In genomic region chr7:74101061-74101681, GRCh38 we compare ENCODE assay signal across 9 cellular contexts. TPM values are rescaled to one million over a fixed set of nuclear protein-coding genes. Genes with fewer than 3 reads are reported as not detected.
A peak's percentile ranks its signal among the peaks of the same experiment; 100 is the strongest.
DNase-seq lines count a peak whose midpoint lies in the region; ATAC-seq, FAIRE-seq and TF ChIP-seq lines count a peak whose summit lies in the region.
"Had no signal": no experiment of that assay in that cellular context is flagged by ENCODE, and none has a peak within 500 bp of the region (broad histone marks: within the 10 kb centered on the region; RNA-seq: fewer than 3 reads in every experiment).

No MANE protein-coding gene starts in this region.

- DNase-seq in Right ventricle myocardium superior, result no peak
- DNase-seq in cardiac septum (ENCODE audit: low spot score), result no peak
- peak in 2 of 4 experiments; percentile 42 to 48 for DNase-seq in K562 (ENCODE audit: extremely low read depth in 1 of 4, low spot score in 3 of 4)
- no peak for DNase-seq in vagina (ENCODE audit: extremely low spot score in 2 of 2)
- DNase-seq in T1000 (lab: John Stamatoyannopoulos, UW), result no peak
- DNase-seq in D721Med (ENCODE audit: insufficient read length, low spot score), result no peak
- DNase-seq in anterior cingulate cortex (lab: John Stamatoyannopoulos, UW), result no peak

- H3K27ac ChIP-seq in K562 (ENCODE audit: extremely low read depth, low read depth, low read length) (no peak overlapping the region), vagina (peak overlapping the region; percentile 88)

- H3K4me1 ChIP-seq in K562 (replicated peaks in 1 of 2; ENCODE audit: control insufficient read depth in 2 of 2, insufficient read depth in 2 of 2, low read length in 2 of 2), result peaks cover 7 to 14% of the 10 kb centered on the region in 2 experiments; a peak in 3 of 5 replicates
- peaks cover 26% of the 10 kb centered on the region for H3K4me1 ChIP-seq in vagina

- TF ChIP-seq POLR2A in K562 (conservative IDR thresholded peaks at IDR 0.05) (no peak), vagina (IDR thresholded peaks at IDR 0.05) (no peak)

- no peaks in the 10 kb centered on the region for H3K9me3 ChIP-seq in K562 (replicated peaks; ENCODE audit: control insufficient read depth, insufficient read depth, low read depth, low read length)
- H3K9me3 ChIP-seq in vagina, result no peaks in the 10 kb centered on the region

- H3K4me3 ChIP-seq in K562 (no peak overlapping the region), vagina (no peak overlapping the region)

- H3K79me2 ChIP-seq in K562 (ENCODE audit: control insufficient read depth, insufficient read depth, low read length), result no peaks in the 10 kb centered on the region

- no peaks in the 10 kb centered on the region for H3K9me1 ChIP-seq in K562 (ENCODE audit: control insufficient read depth, insufficient read depth, low read length)

- H3K9ac ChIP-seq in K562 (ENCODE audit: insufficient read depth in 1 of 2, low read depth in 2 of 2, low read length in 2 of 2), result peak overlapping the region in 1 of 2 experiments; percentile 21; a peak in 2 of 4 replicates

- H3K4me2 ChIP-seq in K562 (ENCODE audit: insufficient read depth, low read length), result 0 out of 2 replicates have a peak overlapping the region, but pooled peaks have one; percentile 26

- H3K36me3 ChIP-seq in K562 (ENCODE audit: control insufficient read depth, insufficient read depth, low read length) (peaks cover 75% of the 10 kb centered on the region; the same call in 2 of the 3 replicates), vagina (peaks cover 0 to 8% of the 10 kb centered on the region in 2 donors)

- intact Hi-C loops in Right ventricle myocardium superior (cut with DNase I), result no loop called here
- intact Hi-C loops in cardiac septum (cut with DNase I), result no loop called here
- intact Hi-C loops in K562 (cut with micrococcal nuclease), result no loop called here
- intact Hi-C loops in vagina (cut with DNase I), result no loop called here

- H2AFZ ChIP-seq in K562 (ENCODE audit: low read depth, low read length), result no peak overlapping the region

- peak; percentile 72 for ATAC-seq in Right ventricle myocardium superior (ENCODE audit: poor library complexity)
- ATAC-seq in HG03095 (IDR thresholded peaks at IDR 0.05; ENCODE audit: unreplicated experiment), result peak; percentile 89
- ATAC-seq in K562, result peak; percentile 69

- BruUV-seq in K562 (replicated peaks; lab: Mats Ljungman, UMichigan), result no TSS peak

- H4K20me1 ChIP-seq in K562 (replicated peaks; ENCODE audit: control insufficient read depth, insufficient read depth, low read length), result no peaks in the 10 kb centered on the region

- in situ Hi-C loops in K562 (cut with MboI), result no loop called here

- WGBS in K562 (ENCODE audit: insufficient coverage, low coverage, missing lambda C conversion rate), result 14% methylated on average over 8 of the region's 8 CpGs

- no peak for TF ChIP-seq RAD21 in K562 (CRISPR knock-in tag; conservative IDR thresholded peaks at IDR 0.05 in 1 of 2, IDR thresholded peaks at IDR 0.05 in 1 of 2)

- TF ChIP-seq CTCF in K562 (IDR thresholded peaks at IDR 0.05 in 2 of 3, conservative IDR thresholded peaks at IDR 0.05 in 1 of 3; ENCODE audit: insufficient read depth in 2 of 3, low read depth in 1 of 3, low read length in 3 of 3) (no peak), vagina (IDR thresholded peaks at IDR 0.05) (no peak), D721Med (IDR thresholded peaks at IDR 0.05; ENCODE audit: insufficient read depth, missing control alignments) (no peak)

- TF ChIP-seq EP300 in K562 (IDR thresholded peaks at IDR 0.05; ENCODE audit: low read length), result no peak

- FAIRE-seq in K562 (lab: Jason Lieb, UNC) (peak; percentile 48), D721Med (lab: Jason Lieb, UNC) (no peak)
- FAIRE-seq: astrocyte had no signal

- POLR2A ChIA-PET in K562 (lab: Yijun Ruan, JAX), result interaction anchor here (0.6 to 1.2 kb wide), 4 partner anchors 9 to 198 kb away, joined by 3 to 4 read pairs (median 3); no protein-coding TSS in a partner anchor

- H3K27me3 ChIP-seq in K562 (ENCODE audit: control insufficient read depth in 2 of 2, insufficient read depth in 2 of 2, low read length in 2 of 2) (no peaks in the 10 kb centered on the region), vagina (no peaks in the 10 kb centered on the region)

- CTCF ChIA-PET in K562 (lab: Yijun Ruan, JAX; ENCODE audit: low intra/inter-chr PET ratio), result interaction anchor here (0.7 kb wide), 1 partner anchor 75 kb away, joined by 3 read pairs; no protein-coding TSS in a partner anchor

TF ChIP-seq in K562, 482 proteins besides CTCF, POLR2A, EP300 and RAD21:
- peak; percentile 43; the same call in 1 of the 2 replicates for TF ChIP-seq ATF7 (IDR thresholded peaks at IDR 0.05)
- no peak for TF ChIP-seq GTF2A2 (tag; IDR thresholded peaks at IDR 0.05)
- no peak for TF ChIP-seq TEAD4 (IDR thresholded peaks at IDR 0.05; ENCODE audit: low read length)
- no peak for TF ChIP-seq TEAD4 (CRISPR knock-in tag; IDR thresholded peaks at IDR 0.05; ENCODE audit: borderline replicate concordance)
- TF ChIP-seq, protein P1, sequence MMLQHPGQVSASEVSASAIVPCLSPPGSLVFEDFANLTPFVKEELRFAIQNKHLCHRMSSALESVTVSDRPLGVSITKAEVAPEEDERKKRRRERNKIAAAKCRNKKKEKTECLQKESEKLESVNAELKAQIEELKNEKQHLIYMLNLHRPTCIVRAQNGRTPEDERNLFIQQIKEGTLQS (IDR thresholded peaks at IDR 0.05), result peak; percentile 30; the same call in 1 of the 2 replicates
- TF ChIP-seq, protein P1 (CRISPR knock-in tag; conservative IDR thresholded peaks at IDR 0.05), result no peak
- TF ChIP-seq CTBP1 (IDR thresholded peaks at IDR 0.05; ENCODE audit: borderline replicate concordance), result peak; percentile 64; the same call in 1 of the 2 replicates
- TF ChIP-seq CBFA2T3 (IDR thresholded peaks at IDR 0.05), result peak; percentile 13; the same call in 1 of the 2 replicates
- TF ChIP-seq, protein P2, sequence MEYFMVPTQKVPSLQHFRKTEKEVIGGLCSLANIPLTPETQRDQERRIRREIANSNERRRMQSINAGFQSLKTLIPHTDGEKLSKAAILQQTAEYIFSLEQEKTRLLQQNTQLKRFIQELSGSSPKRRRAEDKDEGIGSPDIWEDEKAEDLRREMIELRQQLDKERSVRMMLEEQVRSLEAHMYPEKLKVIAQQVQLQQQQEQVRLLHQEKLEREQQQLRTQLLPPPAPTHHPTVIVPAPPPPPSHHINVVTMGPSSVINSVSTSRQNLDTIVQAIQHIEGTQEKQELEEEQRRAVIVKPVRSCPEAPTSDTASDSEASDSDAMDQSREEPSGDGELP (CRISPR knock-in tag; IDR thresholded peaks at IDR 0.05; ENCODE audit: borderline replicate concordance), result peak; percentile 78; the same call in 1 of the 2 replicates
- TF ChIP-seq NBN (IDR thresholded peaks at IDR 0.05; ENCODE audit: low read depth), result no peak
- TF ChIP-seq ZNF551 (CRISPR knock-in tag; IDR thresholded peaks at IDR 0.05), result no peak
- no peak for TF ChIP-seq ATF1 (CRISPR knock-in tag; IDR thresholded peaks at IDR 0.05)
- peak; percentile 44 for TF ChIP-seq ATF1 (tag; IDR thresholded peaks at IDR 0.05)
- TF ChIP-seq, protein P3, sequence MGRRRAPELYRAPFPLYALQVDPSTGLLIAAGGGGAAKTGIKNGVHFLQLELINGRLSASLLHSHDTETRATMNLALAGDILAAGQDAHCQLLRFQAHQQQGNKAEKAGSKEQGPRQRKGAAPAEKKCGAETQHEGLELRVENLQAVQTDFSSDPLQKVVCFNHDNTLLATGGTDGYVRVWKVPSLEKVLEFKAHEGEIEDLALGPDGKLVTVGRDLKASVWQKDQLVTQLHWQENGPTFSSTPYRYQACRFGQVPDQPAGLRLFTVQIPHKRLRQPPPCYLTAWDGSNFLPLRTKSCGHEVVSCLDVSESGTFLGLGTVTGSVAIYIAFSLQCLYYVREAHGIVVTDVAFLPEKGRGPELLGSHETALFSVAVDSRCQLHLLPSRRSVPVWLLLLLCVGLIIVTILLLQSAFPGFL (CRISPR knock-in tag; IDR thresholded peaks at IDR 0.05), result no peak
- TF ChIP-seq CCAR2 (IDR thresholded peaks at IDR 0.05; ENCODE audit: low read depth, low read length), result no peak

RNA-seq across cellular contexts. Expression of gene LIMK1, which starts 17.6 kb away (rescaled TPM):
- total RNA-seq in Right ventricle myocardium superior, result 8.6 TPM
- total RNA-seq in cardiac septum, result 13.6 TPM
- total RNA-seq in K562 (2011; cell fraction: chromatin; rRNA removed; ENCODE audit: low replicate concordance), result 23.2 and 66.1 TPM in 2 replicates
- total RNA-seq in K562 (2011; cell fraction: nucleolus; rRNA removed), result 28.6 and 29.9 TPM in 2 replicates
- 24.9 and 30.2 TPM in 2 replicates for total RNA-seq in K562 (2011; cell fraction: nucleoplasm; rRNA removed)
- 21.1 and 23.1 TPM in 2 replicates for total RNA-seq in K562 (2014; rRNA removed)
- 5.1 and 6.4 TPM in 2 replicates for total RNA-seq in K562 (2014; rRNA removed; fragmentation: Illumina TruSeq; extraction: Trizol)
- total RNA-seq in K562 (2015; rRNA removed; fragmentation: Illumina TruSeq; extraction: Trizol), result 15.0 and 16.0 TPM in 2 replicates
- total RNA-seq in K562 (2021), result 29.0 and 30.0 TPM in 2 replicates
- 14.3 and 17.7 TPM in 2 replicates for polyA plus RNA-seq in K562 (2011; rRNA removed)
- 17.9 and 46.8 TPM in 2 replicates for polyA plus RNA-seq in K562 (2011; cell fraction: cytosol; rRNA removed)
- 22.4 and 50.0 TPM in 2 replicates for polyA plus RNA-seq in K562 (2011; cell fraction: nucleus; rRNA removed)
- 18.8 and 23.1 TPM in 2 replicates for polyA plus RNA-seq in K562 (2012)
- 24.5 and 36.9 TPM in 2 replicates for polyA plus RNA-seq in K562 (2014; fragmentation: Illumina TruSeq; extraction: Trizol)
- polyA plus RNA-seq in K562 (2014; fragmentation: Nextera tagmentation; extraction: Ambion mirVana), result under 1 TPM; 0.14 to 0.38 TPM
- 15.9 and 18.1 TPM in 2 replicates for polyA plus RNA-seq in K562 (2014; rRNA removed)
- 6.9 and 18.5 TPM in 2 replicates for polyA minus RNA-seq in K562 (2011; rRNA and poly(A)+ RNA removed)
- 15.1 and 16.3 TPM in 2 replicates for polyA minus RNA-seq in K562 (2011; cell fraction: cytosol; rRNA and poly(A)+ RNA removed)
- 6.2 and 7.5 TPM in 2 replicates for polyA minus RNA-seq in K562 (2011; cell fraction: nucleus; rRNA and poly(A)+ RNA removed)
- 28.2 TPM for total RNA-seq in vagina
